27 cellular contexts compared by ENCODE assay signal in genomic region chr3:2244137-2244536, GRCh38.
"Had no signal": no experiment of that assay in that cellular context is flagged by ENCODE, and none has a peak within 500 bp of the region (broad histone marks: within the 10 kb centered on the region; RNA-seq: fewer than 3 reads in every experiment).

No MANE protein-coding gene starts in this region.

- ATAC-seq: stimulated activated effector memory CD8-positive, alpha-beta T cell treated with anti-CD3 and anti-CD28 coated beads, Interleukin-12 subunit alpha, Interleukin-12 subunit beta, amount 100 ng/mL, for 72 hours; stimulated activated memory B cell treated with anti-CD40 and anti-IgM and Interleukin-4, amounts not matched to agents 10 μg/mL and 1 μg/mL and 100 μg/mL, for 72 hours; stimulated activated naive B cell treated with anti-CD40 and anti-IgM and Interleukin-4, amounts not matched to agents 10 μg/mL and 1 μg/mL and 100 μg/mL, for 72 hours; stimulated activated naive CD8-positive, alpha-beta T cell treated with anti-CD3 and anti-CD28 coated beads, Interleukin-15, amount 100 ng/mL, for 72 hours; stimulated activated naive CD8-positive, alpha-beta T cell treated with anti-CD3 and anti-CD28 coated beads, Interleukin-15, Interleukin-2, amounts not matched to agents 100 U/mL and 50 U/mL, for 24 hours; upper lobe of right lung had no signal

- H3K36me3 ChIP-seq: stomach, suprapubic skin, thoracic aorta, thyroid gland, tibial artery, tibial nerve, transverse colon, upper lobe of left lung, upper lobe of right lung, uterus, vagina had no signal

- H3K4me3 ChIP-seq: stomach, suprapubic skin, testis, thoracic aorta, thyroid gland, tibial artery, tibial nerve, transverse colon, upper lobe of left lung, upper lobe of right lung, uterus, vagina had no signal

- H3K9me3 ChIP-seq: stomach, suprapubic skin, testis, thoracic aorta, thyroid gland, tibial artery, tibial nerve, transverse colon, upper lobe of left lung, upper lobe of right lung, uterus, vagina had no signal

- H3K27me3 ChIP-seq: stomach, suprapubic skin, testis, thyroid gland, tibial artery, tibial nerve, transverse colon, upper lobe of left lung, upper lobe of right lung, uterus, vagina had no signal

- H3K4me1 ChIP-seq: stomach, suprapubic skin, testis, transverse colon, upper lobe of left lung, upper lobe of right lung, uterus, vagina had no signal

- DNase-seq: stimulated activated CD4-positive, alpha-beta T cell treated with anti-CD3 and anti-CD28 coated beads, Interleukin-2, amount 100 ng/mL, for 48 hours; stimulated activated CD4-positive, alpha-beta T cell treated with anti-CD3 and anti-CD28 coated beads, Interleukin-4, amount 100 ng/mL, for 1 hour; stimulated activated CD4-positive, alpha-beta T cell treated with anti-CD3 and anti-CD28 coated beads, Interleukin-4, amount 100 ng/mL, for 24 hours; stimulated activated CD4-positive, alpha-beta T cell treated with anti-CD3 and anti-CD28 coated beads, Interleukin-4, amount 100 ng/mL, for 4 hours; stimulated activated CD8-positive, alpha-beta memory T cell treated with anti-CD3 and anti-CD28 coated beads, Interleukin-4, amount 100 ng/mL, for 48 hours; stimulated activated naive B cell treated with anti-CD40 and anti-IgM and Interleukin-4, amounts not matched to agents 10 μg/mL and 1 μg/mL and 100 μg/mL, for 72 hours; stimulated activated naive CD4-positive, alpha-beta T cell; stimulated activated naive CD4-positive, alpha-beta T cell treated with Interleukin-2 at 50 U/mL for 16 hours; stimulated activated naive CD8-positive, alpha-beta T cell treated with anti-CD3 and anti-CD28 coated beads, Interleukin-15, amount 100 ng/mL, for 72 hours; stimulated activated naive CD8-positive, alpha-beta T cell treated with anti-CD3 and anti-CD28 coated beads, Interleukin-15, Interleukin-2, amounts not matched to agents 100 U/mL and 50 U/mL, for 24 hours; stomach; substantia nigra; testis; transverse colon; trophoblast cell; upper lobe of left lung; upper lobe of right lung; uterus had no signal

- FAIRE-seq: urothelium cell line had no signal

- H3K27ac ChIP-seq: stomach, suprapubic skin, testis, thoracic aorta, thyroid gland, tibial artery, tibial nerve, transverse colon, upper lobe of left lung, upper lobe of right lung, uterus, vagina had no signal
